7 cellular contexts compared by ENCODE assay signal in the genomic region with DNA sequence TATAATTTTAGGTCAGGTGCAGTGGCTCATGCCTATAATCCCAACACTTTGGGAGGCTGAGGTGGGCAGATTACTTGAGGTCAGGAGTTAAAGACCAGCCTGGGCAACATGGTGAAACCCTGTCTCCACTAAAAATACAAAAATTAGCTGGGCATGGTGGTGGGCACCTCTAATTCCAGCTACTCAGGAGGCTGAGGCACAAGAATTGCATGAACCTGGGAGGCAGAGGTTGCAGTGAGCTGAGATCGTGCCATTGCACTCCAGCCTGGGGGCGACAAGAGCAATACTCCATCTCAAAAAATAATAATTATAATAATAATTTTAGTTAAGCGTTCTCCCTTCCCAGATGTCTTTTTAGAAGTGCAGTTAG. TPM values are rescaled to one million over a fixed set of nuclear protein-coding genes. Genes with fewer than 3 reads are reported as not detected.
A peak's percentile ranks its signal among the peaks of the same experiment; 100 is the strongest.
DNase-seq lines count a peak whose midpoint lies in the region; ATAC-seq and TF ChIP-seq lines count a peak whose summit lies in the region.
"Not testable (repeated sequence)": the region's sequence is repeated elsewhere in the genome, so short reads cannot be mapped to it uniquely, and the experiment has no call there.

No MANE protein-coding gene starts in this region.

- H3K36me3 Mint-ChIP-seq in HFFc6 (ENCODE audit: low read depth); chondrocyte (ENCODE audit: low read depth): not testable (repeated sequence)
- peaks cover 29% of the 10 kb centered on the region for H3K36me3 Mint-ChIP-seq in activated B cell treated with CpG ODN at 0.5 μM for 24 hours (ENCODE audit: low read depth)
- peaks cover 49% of the 10 kb centered on the region for H3K36me3 Mint-ChIP-seq in activated T-helper 2 cell treated with anti-CD3 and anti-CD28 coated beads, Interferon-gamma antibody, Interleukin-2, Interleukin-4, amounts not matched to agents 10 μg/mL and 5 μg/mL and 100 μg/mL, durations not matched to agents 14 hours and 24 hours and 36 hours (ENCODE audit: low read depth)

- CTCF ChIA-PET in activated B cell treated with CpG ODN at 0.5 μM for 24 hours (lab: Charles Lee), result interaction anchor here (0.9 to 1.8 kb wide), 5 partner anchors 9 to 63 kb away, joined by 3 to 6 read pairs (median 3); no protein-coding TSS in a partner anchor

- H3K27ac ChIP-seq in right lobe of liver, result peak overlapping the region in 2 of 3 donors; percentile 34 to 53
- H3K27ac ChIP-seq in osteoblast (ENCODE audit: low read depth, low read length), result peak overlapping the region; percentile 58
- H3K27ac ChIP-seq in stomach smooth muscle (ENCODE audit: low read length), result peak overlapping the region; percentile 74

- not testable (repeated sequence) for TF ChIP-seq POLR2A in right lobe of liver (IDR thresholded peaks at IDR 0.05)

- H3K4me2 ChIP-seq in osteoblast (ENCODE audit: insufficient read depth, low read length), result peak overlapping the region; percentile 36

- 91% methylated on average over 3 of the region's 3 CpGs for WGBS in right lobe of liver (ENCODE audit: insufficient coverage, low coverage, low lambda C conversion rate, missing lambda C conversion rate)

- H3K9me3 ChIP-seq in right lobe of liver; osteoblast (ENCODE audit: low read depth, low read length); stomach smooth muscle (ENCODE audit: control insufficient read depth in 2 of 2, low read length in 2 of 2): not testable (repeated sequence)

- peaks cover 55% of the 10 kb centered on the region for H3K4me1 Mint-ChIP-seq in HFFc6 (ENCODE audit: low read depth)
- peaks cover 60% of the 10 kb centered on the region for H3K4me1 Mint-ChIP-seq in activated B cell treated with CpG ODN at 0.5 μM for 24 hours
- peaks cover 73% of the 10 kb centered on the region for H3K4me1 Mint-ChIP-seq in activated T-helper 2 cell treated with anti-CD3 and anti-CD28 coated beads, Interferon-gamma antibody, Interleukin-2, Interleukin-4, amounts not matched to agents 10 μg/mL and 5 μg/mL and 100 μg/mL, durations not matched to agents 14 hours and 24 hours and 36 hours (ENCODE audit: low read depth)
- H3K4me1 Mint-ChIP-seq in chondrocyte (ENCODE audit: low read depth), result peaks cover 55% of the 10 kb centered on the region

- peaks cover 0 to 32% (median 6%) of the 10 kb centered on the region in 4 donors for H3K4me1 ChIP-seq in right lobe of liver
- peaks cover 36% of the 10 kb centered on the region for H3K4me1 ChIP-seq in osteoblast (ENCODE audit: insufficient read depth, low read length)
- H3K4me1 ChIP-seq in stomach smooth muscle (ENCODE audit: control insufficient read depth, insufficient read depth, low read length), result peaks cover 46% of the 10 kb centered on the region

- H3K27ac Mint-ChIP-seq in HFFc6 (peak overlapping the region; percentile 93; the same call in 1 of the 2 replicates), activated B cell treated with CpG ODN at 0.5 μM for 24 hours (peak overlapping the region; percentile 74), chondrocyte (ENCODE audit: unreplicated experiment) (peak overlapping the region; percentile 94)
- H3K27ac Mint-ChIP-seq in activated T-helper 2 cell treated with anti-CD3 and anti-CD28 coated beads, Interferon-gamma antibody, Interleukin-2, Interleukin-4, amounts not matched to agents 10 μg/mL and 5 μg/mL and 100 μg/mL, durations not matched to agents 14 hours and 24 hours and 36 hours, result peak overlapping the region; percentile 78

- not testable (repeated sequence) for H4K20me1 ChIP-seq in osteoblast (ENCODE audit: insufficient read depth, low read length)

- H3K9ac ChIP-seq in stomach smooth muscle (ENCODE audit: low read length in 2 of 2), result not testable (repeated sequence)

- intact Hi-C loops in activated B cell treated with CpG ODN at 0.5 μM for 24 hours (cut with micrococcal nuclease); activated T-helper 2 cell treated with anti-CD3 and anti-CD28 coated beads, Interferon-gamma antibody, Interleukin-2, Interleukin-4, amounts not matched to agents 10 μg/mL and 5 μg/mL and 100 μg/mL, durations not matched to agents 14 hours and 24 hours and 36 hours (cut with micrococcal nuclease); right lobe of liver (cut with DNase I): not testable (repeated sequence)

- not testable (repeated sequence) for H3K36me3 ChIP-seq in right lobe of liver; osteoblast (ENCODE audit: insufficient read depth, low read length); stomach smooth muscle (ENCODE audit: control insufficient read depth in 2 of 2, insufficient read depth in 2 of 2, low read length in 2 of 2)

- TF ChIP-seq CTCF in HFFc6 (IDR thresholded peaks at IDR 0.05); activated B cell treated with CpG ODN at 0.5 μM for 24 hours (IDR thresholded peaks at IDR 0.05); chondrocyte (IDR thresholded peaks at IDR 0.05); right lobe of liver (IDR thresholded peaks at IDR 0.05); osteoblast (IDR thresholded peaks at IDR 0.05; ENCODE audit: extremely low read depth, low read depth, low read length): not testable (repeated sequence)

- not testable (repeated sequence) for H3K4me3 ChIP-seq in right lobe of liver; osteoblast (ENCODE audit: insufficient read depth, low read length); stomach smooth muscle (ENCODE audit: low read length in 2 of 2)

- POLR2A ChIA-PET in activated B cell treated with CpG ODN at 0.5 μM for 24 hours (lab: Charles Lee), result interaction anchor here (1.0 to 6.1 kb wide), 7 partner anchors 9 to 52 kb away, joined by 3 to 39 read pairs (median 7); a partner anchor contains a TSS

- H3K9me3 Mint-ChIP-seq in HFFc6; activated B cell treated with CpG ODN at 0.5 μM for 24 hours; activated T-helper 2 cell treated with anti-CD3 and anti-CD28 coated beads, Interferon-gamma antibody, Interleukin-2, Interleukin-4, amounts not matched to agents 10 μg/mL and 5 μg/mL and 100 μg/mL, durations not matched to agents 14 hours and 24 hours and 36 hours; chondrocyte (ENCODE audit: low read depth): not testable (repeated sequence)

- not testable (repeated sequence) for DNase-seq in HFFc6; activated B cell treated with CpG ODN at 0.5 μM for 24 hours; activated T-helper 2 cell treated with anti-CD3 and anti-CD28 coated beads, Interferon-gamma antibody, Interleukin-2, Interleukin-4, amounts not matched to agents 10 μg/mL and 5 μg/mL and 100 μg/mL, durations not matched to agents 14 hours and 24 hours and 36 hours (ENCODE audit: low spot score); chondrocyte (ENCODE audit: low spot score); right lobe of liver; osteoblast (ENCODE audit: insufficient read length, low spot score, missing footprints)

- H2AFZ ChIP-seq in osteoblast (ENCODE audit: low read length), result not testable (repeated sequence)

- H3K4me3 Mint-ChIP-seq in HFFc6; activated B cell treated with CpG ODN at 0.5 μM for 24 hours; chondrocyte (ENCODE audit: unreplicated experiment): not testable (repeated sequence)
- H3K4me3 Mint-ChIP-seq in activated T-helper 2 cell treated with anti-CD3 and anti-CD28 coated beads, Interferon-gamma antibody, Interleukin-2, Interleukin-4, amounts not matched to agents 10 μg/mL and 5 μg/mL and 100 μg/mL, durations not matched to agents 14 hours and 24 hours and 36 hours (ENCODE audit: low read depth), result peak overlapping the region; percentile 17

- not testable (repeated sequence) for H3K27me3 ChIP-seq in right lobe of liver; osteoblast (ENCODE audit: insufficient read depth, low read length); stomach smooth muscle (ENCODE audit: control insufficient read depth in 1 of 2, insufficient read depth in 2 of 2, low read length in 2 of 2)

- not testable (repeated sequence) for H3K27me3 Mint-ChIP-seq in HFFc6 (ENCODE audit: insufficient read depth); activated B cell treated with CpG ODN at 0.5 μM for 24 hours; activated T-helper 2 cell treated with anti-CD3 and anti-CD28 coated beads, Interferon-gamma antibody, Interleukin-2, Interleukin-4, amounts not matched to agents 10 μg/mL and 5 μg/mL and 100 μg/mL, durations not matched to agents 14 hours and 24 hours and 36 hours (ENCODE audit: low read depth); chondrocyte (ENCODE audit: low read depth)

- H3K79me2 ChIP-seq in osteoblast (ENCODE audit: insufficient read depth, low read length), result peaks cover 17% of the 10 kb centered on the region

- ATAC-seq in activated B cell treated with CpG ODN at 0.5 μM for 24 hours (ENCODE audit: low read depth); right lobe of liver: not testable (repeated sequence)

RNA-seq across cellular contexts. Expression of a gene that starts 52.3 kb away (rescaled TPM):
- total RNA-seq in HFFc6 (2021; fragmentation: NEBNext Ultra II Directional; extraction: Animal tissue kit (Norgen Biotek cat#: 25700)), result 10 to 100 TPM in 5 of 6 experiments, 1 to 10 TPM in 1; 9.8 to 19.7 (median 17.3) TPM
- total RNA-seq in activated B cell treated with CpG ODN at 0.5 μM for 24 hours (126 and 134 TPM in 2 replicates), chondrocyte (10.8 to 17.8 TPM (median 16.3 TPM) in 3 replicates), right lobe of liver (10 to 100 TPM; 23.9 to 38.3 (median 30.2) TPM), osteoblast (19.7 and 22.1 TPM in 2 replicates)
- total RNA-seq in activated T-helper 2 cell treated with anti-CD3 and anti-CD28 coated beads, Interferon-gamma antibody, Interleukin-2, Interleukin-4, amounts not matched to agents 10 μg/mL and 5 μg/mL and 100 μg/mL, durations not matched to agents 14 hours and 24 hours and 36 hours, result 155 TPM in 2 replicates
